In the genomic region with DNA sequence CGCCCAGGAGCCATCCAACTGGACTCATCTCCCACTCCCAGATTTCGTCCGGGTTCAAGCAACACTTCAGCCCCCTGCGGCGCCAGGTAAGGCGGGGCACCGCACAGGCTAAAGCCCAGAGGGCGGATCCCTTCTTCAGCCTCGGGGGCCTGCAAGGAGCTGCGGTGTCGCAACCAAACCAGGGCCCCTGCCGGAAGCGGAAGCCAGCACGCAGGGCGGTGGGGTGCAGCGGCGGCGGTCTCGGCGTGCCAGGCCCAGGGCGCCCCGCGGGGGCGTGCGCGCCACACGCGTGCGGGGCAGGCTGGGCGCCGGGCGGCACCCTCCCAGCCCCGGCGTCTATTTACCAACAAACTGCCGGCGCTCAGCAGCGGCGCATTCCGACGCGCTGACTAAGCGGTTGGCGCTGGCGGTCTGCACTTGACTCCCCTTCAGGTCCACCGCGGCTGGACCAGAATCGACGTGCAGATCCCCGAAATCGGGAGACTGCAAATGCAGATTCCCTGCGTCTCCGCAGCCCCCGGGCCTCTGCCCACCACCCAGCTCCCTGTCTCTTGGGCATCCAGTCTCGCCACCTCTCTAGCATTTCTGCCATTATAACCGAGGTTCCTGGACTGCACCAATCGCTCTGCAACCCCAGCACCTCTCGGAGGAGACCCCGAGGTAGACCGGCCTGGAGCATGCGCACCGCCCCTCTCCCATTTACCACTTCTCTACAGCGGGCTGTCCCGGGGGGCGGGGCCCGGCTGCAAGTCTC, we compare ENCODE assay signal across 8 cellular contexts. TPM values are rescaled to one million over a fixed set of nuclear protein-coding genes. Genes with fewer than 3 reads are reported as not detected.
DNase-seq lines count a peak whose midpoint lies in the region; ATAC-seq, FAIRE-seq and TF ChIP-seq lines count a peak whose summit lies in the region.

No MANE protein-coding gene starts in this region.

- H4K20me1 ChIP-seq in MM.1S (ENCODE audit: insufficient read depth, low read length) (no peaks in the 10 kb centered on the region), astrocyte (ENCODE audit: insufficient read depth, low read length) (peaks cover 20% of the 10 kb centered on the region)

- H3K36me3 Mint-ChIP-seq in T-helper 17 cell (ENCODE audit: low read depth) (peaks cover 8% of the 10 kb centered on the region), astrocyte (ENCODE audit: low read depth, unreplicated experiment) (peaks cover 2% of the 10 kb centered on the region)

- peak overlapping the region; percentile 82 for H3K4me3 ChIP-seq in MM.1S (ENCODE audit: low read length)
- peak overlapping the region; percentile 37 for H3K4me3 ChIP-seq in astrocyte (ENCODE audit: insufficient read depth, low read depth, low read length)
- H3K4me3 ChIP-seq in iPS-20b (ENCODE audit: low read length): peak overlapping the region; percentile 88

- DNase-seq in 8988T: peak; percentile 96
- DNase-seq in MM.1S: peak; percentile 45
- DNase-seq in T-helper 17 cell: peak; percentile 33 to 44 (median 41)
- peak; percentile 46 for DNase-seq in astrocyte (ENCODE audit: low read depth)
- peak; percentile 62 for DNase-seq in stimulated activated CD4-positive, alpha-beta T cell treated with anti-CD3 and anti-CD28 coated beads, Interleukin-15, amount 100 ng/mL, for 48 hours (ENCODE audit: low read depth in 2 of 2)
- no peak for DNase-seq in cortex of kidney (lab: John Stamatoyannopoulos, UW)

- H3K4me2 ChIP-seq in MM.1S (ENCODE audit: low read depth, low read length): peak overlapping the region; percentile 99
- peak overlapping the region; percentile 82 for H3K4me2 ChIP-seq in astrocyte (ENCODE audit: low read length)

- H3K9me2 ChIP-seq in MM.1S (replicated peaks; ENCODE audit: insufficient read depth, low read length): no peaks in the 10 kb centered on the region

- H3K27me3 Mint-ChIP-seq in T-helper 17 cell (peaks cover 86% of the 10 kb centered on the region), astrocyte (ENCODE audit: low read depth, unreplicated experiment) (peaks cover 90% of the 10 kb centered on the region)

- H3K27ac ChIP-seq in MM.1S (ENCODE audit: low read length) (no peak overlapping the region), astrocyte (ENCODE audit: low read depth, low read length) (no peak overlapping the region), iPS-20b (ENCODE audit: low read length) (no peak overlapping the region)

- H3K36me3 ChIP-seq in MM.1S (replicated peaks; ENCODE audit: insufficient read depth, low read length) (no peaks in the 10 kb centered on the region), astrocyte (ENCODE audit: insufficient read depth, low read length) (no peaks in the 10 kb centered on the region), iPS-20b (ENCODE audit: insufficient read depth, low read depth, low read length) (no peaks in the 10 kb centered on the region)

- H3K4me1 Mint-ChIP-seq in T-helper 17 cell (peaks cover 40% of the 10 kb centered on the region), astrocyte (ENCODE audit: low read depth, unreplicated experiment) (peaks cover 5% of the 10 kb centered on the region)

- no peak for TF ChIP-seq CTCF in MM.1S (IDR thresholded peaks at IDR 0.05; ENCODE audit: low read length)
- no peak for TF ChIP-seq CTCF in astrocyte (IDR thresholded peaks at IDR 0.05; ENCODE audit: insufficient read depth, low read depth, low read length)

- H3K27ac Mint-ChIP-seq in T-helper 17 cell (no peak overlapping the region), astrocyte (ENCODE audit: unreplicated experiment) (no peak overlapping the region)

- peak; percentile 76 for ATAC-seq in T-helper 17 cell

- no peaks in the 10 kb centered on the region for H3K9me3 ChIP-seq in MM.1S (replicated peaks; ENCODE audit: insufficient read depth, low read length)
- no peaks in the 10 kb centered on the region for H3K9me3 ChIP-seq in T-helper 17 cell (ENCODE audit: control insufficient read depth, low read length, poor library complexity, severe bottlenecking)
- no peaks in the 10 kb centered on the region for H3K9me3 ChIP-seq in astrocyte (ENCODE audit: insufficient read depth, low read depth, low read length)
- H3K9me3 ChIP-seq in iPS-20b (ENCODE audit: insufficient read depth, low read depth, low read length): peaks cover 7% of the 10 kb centered on the region; the same call in 1 of the 2 replicates

- peak overlapping the region; percentile 93 for H2AFZ ChIP-seq in MM.1S (ENCODE audit: low read length)
- peak overlapping the region; percentile 51 for H2AFZ ChIP-seq in astrocyte (ENCODE audit: low read depth, low read length)

- peaks cover 97% of the 10 kb centered on the region for H3K27me3 ChIP-seq in MM.1S (replicated peaks; ENCODE audit: insufficient read depth, low read length)
- peaks cover 97% of the 10 kb centered on the region for H3K27me3 ChIP-seq in astrocyte (ENCODE audit: insufficient read depth, low read length)
- H3K27me3 ChIP-seq in iPS-20b (ENCODE audit: insufficient read depth, low read length): peaks cover 100% of the 10 kb centered on the region

- peak overlapping the region; percentile 91 for H3K4me3 Mint-ChIP-seq in T-helper 17 cell
- H3K4me3 Mint-ChIP-seq in astrocyte (ENCODE audit: unreplicated experiment): peak overlapping the region; percentile 60

- H3F3A ChIP-seq in MM.1S (ENCODE audit: insufficient read depth, low read length): no peaks in the 10 kb centered on the region

- no peak for FAIRE-seq in astrocyte (lab: Jason Lieb, UNC)

- peak; percentile 25 for TF ChIP-seq POLR2A in GM15510 (IDR thresholded peaks at IDR 0.05; ENCODE audit: borderline replicate concordance, extremely low read depth, insufficient read length)

- H3K4me1 ChIP-seq in MM.1S (ENCODE audit: low read length) (no peaks in the 10 kb centered on the region), astrocyte (ENCODE audit: insufficient read depth, low read length) (peaks cover 6% of the 10 kb centered on the region), iPS-20b (ENCODE audit: insufficient read depth, low read length) (peaks cover 10% of the 10 kb centered on the region; the same call in 1 of the 2 replicates)

- peaks cover 27% of the 10 kb centered on the region for H3K9me3 Mint-ChIP-seq in astrocyte (ENCODE audit: unreplicated experiment)

- no peaks in the 10 kb centered on the region for H3K79me2 ChIP-seq in MM.1S (ENCODE audit: low read length)
- no peaks in the 10 kb centered on the region for H3K79me2 ChIP-seq in astrocyte (ENCODE audit: insufficient read depth, low read length)

- peak overlapping the region; percentile 38; the same call in 1 of the 2 replicates for H3K9ac ChIP-seq in MM.1S (ENCODE audit: low read length)
- H3K9ac ChIP-seq in astrocyte (ENCODE audit: low read length): no peak overlapping the region
- H3K9ac ChIP-seq in iPS-20b (ENCODE audit: low read depth, low read length): peak overlapping the region; percentile 74; the same call in 1 of the 2 replicates

RNA-seq across cellular contexts. Expression of gene DLX4, which starts 0.4 kb away (rescaled TPM):
- total RNA-seq in T-helper 17 cell (under 1 TPM in 1 of 2 donors, not detected in 1; 0.68 TPM), astrocyte (not detected in 2 replicates)

RNA-seq across cellular contexts. Expression of gene DLX3, which starts 26.5 kb away (rescaled TPM):
- total RNA-seq in T-helper 17 cell: not detected
- 1.00 and 1.2 TPM in 2 replicates for total RNA-seq in astrocyte

Comparison
In these comparisons a context has a peak if more than half of its experiments do, and no peak if none do; other contexts are left out.
1. H3K4me3 ChIP-seq: peak in every context shown above with its lines; median percentile 88 in iPS-20b; 82 in MM.1S; 37 in astrocyte.